In the genomic region with DNA sequence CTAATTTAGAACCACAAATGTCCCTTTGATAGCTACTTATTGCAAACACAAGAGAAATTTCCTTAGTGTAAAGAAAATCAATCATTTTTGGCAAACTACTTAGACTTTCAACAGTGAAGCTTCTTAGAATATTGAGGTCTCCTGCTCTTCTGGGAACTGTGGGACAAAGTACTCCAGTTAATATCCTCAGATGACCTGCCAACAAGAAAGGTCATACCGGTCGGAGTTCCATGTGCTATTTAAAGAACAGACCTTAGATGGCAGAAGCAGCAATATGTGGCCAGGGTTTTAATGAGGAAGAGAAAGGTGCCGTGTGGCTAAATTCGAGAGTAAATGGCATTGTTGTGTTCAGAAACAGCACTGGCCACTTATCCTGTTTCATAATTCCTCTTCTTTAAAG, we compare ENCODE assay signal across 2 cellular contexts.
TF ChIP-seq lines count a peak whose summit lies in the region.

No MANE protein-coding gene starts in this region.

TF ChIP-seq in K562, 482 proteins besides CTCF, POLR2A, EP300 and RAD21 (continues in another document):
- TF ChIP-seq SREBF1 (IDR thresholded peaks at IDR 0.05; ENCODE audit: borderline replicate concordance, low read depth, low read length), result no peak
- TF ChIP-seq ZFPM2 (CRISPR knock-in tag; IDR thresholded peaks at IDR 0.05), result no peak
- TF ChIP-seq ZC3H8 (IDR thresholded peaks at IDR 0.05), result no peak
- TF ChIP-seq, protein P1, sequence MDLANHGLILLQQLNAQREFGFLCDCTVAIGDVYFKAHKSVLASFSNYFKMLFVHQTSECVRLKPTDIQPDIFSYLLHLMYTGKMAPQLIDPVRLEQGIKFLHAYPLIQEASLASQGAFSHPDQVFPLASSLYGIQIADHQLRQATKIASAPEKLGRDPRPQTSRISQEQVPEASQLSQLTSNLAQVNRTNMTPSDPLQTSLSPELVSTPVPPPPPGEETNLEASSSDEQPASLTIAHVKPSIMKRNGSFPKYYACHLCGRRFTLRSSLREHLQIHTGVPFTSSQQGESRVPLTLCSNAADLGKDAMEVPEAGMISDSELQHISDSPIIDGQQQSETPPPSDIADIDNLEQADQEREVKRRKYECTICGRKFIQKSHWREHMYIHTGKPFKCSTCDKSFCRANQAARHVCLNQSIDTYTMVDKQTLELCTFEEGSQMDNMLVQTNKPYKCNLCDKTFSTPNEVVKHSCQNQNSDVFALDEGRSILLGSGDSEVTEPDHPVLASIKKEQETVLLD (IDR thresholded peaks at IDR 0.05), result no peak
- peak; percentile 47; the same call in 1 of the 2 replicates for TF ChIP-seq ZNF766 (CRISPR knock-in tag; conservative IDR thresholded peaks at IDR 0.05)
- no peak for TF ChIP-seq ZNF561 (CRISPR knock-in tag; conservative IDR thresholded peaks at IDR 0.05)
- peak; percentile 86 for TF ChIP-seq MEIS2 (IDR thresholded peaks at IDR 0.05; ENCODE audit: partially characterized antibody)
- peak; percentile 22 for TF ChIP-seq HDAC3 (IDR thresholded peaks at IDR 0.05; ENCODE audit: borderline replicate concordance, partially characterized antibody)
- TF ChIP-seq, protein P2, sequence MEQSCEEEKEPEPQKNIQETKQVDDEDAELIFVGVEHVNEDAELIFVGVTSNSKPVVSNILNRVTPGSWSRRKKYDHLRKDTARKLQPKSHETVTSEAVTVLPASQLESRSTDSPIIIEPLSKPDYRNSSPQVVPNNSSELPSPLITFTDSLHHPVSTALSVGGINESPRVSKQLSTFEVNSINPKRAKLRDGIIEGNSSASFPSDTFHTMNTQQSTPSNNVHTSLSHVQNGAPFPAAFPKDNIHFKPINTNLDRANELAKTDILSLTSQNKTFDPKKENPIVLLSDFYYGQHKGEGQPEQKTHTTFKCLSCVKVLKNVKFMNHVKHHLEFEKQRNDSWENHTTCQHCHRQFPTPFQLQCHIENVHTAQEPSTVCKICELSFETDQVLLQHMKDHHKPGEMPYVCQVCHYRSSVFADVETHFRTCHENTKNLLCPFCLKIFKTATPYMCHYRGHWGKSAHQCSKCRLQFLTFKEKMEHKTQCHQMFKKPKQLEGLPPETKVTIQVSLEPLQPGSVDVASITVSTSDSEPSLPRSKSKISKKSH (CRISPR knock-in tag; IDR thresholded peaks at IDR 0.05), result no peak
- no peak for TF ChIP-seq ETV6 (IDR thresholded peaks at IDR 0.05; ENCODE audit: borderline replicate concordance in 1 of 2, low read depth in 2 of 2, low read length in 1 of 2)
- no peak for TF ChIP-seq ETV6 (CRISPR knock-in tag; IDR thresholded peaks at IDR 0.05; ENCODE audit: borderline replicate concordance)
- TF ChIP-seq, protein P3, sequence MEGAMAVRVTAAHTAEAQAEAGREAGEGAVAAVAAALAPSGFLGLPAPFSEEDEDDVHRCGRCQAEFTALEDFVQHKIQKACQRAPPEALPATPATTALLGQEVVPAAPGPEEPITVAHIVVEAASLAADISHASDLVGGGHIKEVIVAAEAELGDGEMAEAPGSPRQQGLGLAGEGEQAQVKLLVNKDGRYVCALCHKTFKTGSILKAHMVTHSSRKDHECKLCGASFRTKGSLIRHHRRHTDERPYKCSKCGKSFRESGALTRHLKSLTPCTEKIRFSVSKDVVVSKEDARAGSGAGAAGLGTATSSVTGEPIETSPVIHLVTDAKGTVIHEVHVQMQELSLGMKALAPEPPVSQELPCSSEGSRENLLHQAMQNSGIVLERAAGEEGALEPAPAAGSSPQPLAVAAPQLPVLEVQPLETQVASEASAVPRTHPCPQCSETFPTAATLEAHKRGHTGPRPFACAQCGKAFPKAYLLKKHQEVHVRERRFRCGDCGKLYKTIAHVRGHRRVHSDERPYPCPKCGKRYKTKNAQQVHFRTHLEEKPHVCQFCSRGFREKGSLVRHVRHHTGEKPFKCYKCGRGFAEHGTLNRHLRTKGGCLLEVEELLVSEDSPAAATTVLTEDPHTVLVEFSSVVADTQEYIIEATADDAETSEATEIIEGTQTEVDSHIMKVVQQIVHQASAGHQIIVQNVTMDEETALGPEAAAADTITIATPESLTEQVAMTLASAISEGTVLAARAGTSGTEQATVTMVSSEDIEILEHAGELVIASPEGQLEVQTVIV (CRISPR knock-in tag; IDR thresholded peaks at IDR 0.05; ENCODE audit: borderline replicate concordance), result no peak
- TF ChIP-seq PYGO2 (tag; IDR thresholded peaks at IDR 0.05), result no peak
- no peak for TF ChIP-seq TAF7 (tag; IDR thresholded peaks at IDR 0.05)
- no peak for TF ChIP-seq TFAM (CRISPR knock-in tag; conservative IDR thresholded peaks at IDR 0.05)
- TF ChIP-seq PPARD (CRISPR knock-in tag; IDR thresholded peaks at IDR 0.05), result no peak
- TF ChIP-seq ZNF143 (CRISPR knock-in tag; IDR thresholded peaks at IDR 0.05), result no peak
- no peak for TF ChIP-seq CREBBP (IDR thresholded peaks at IDR 0.05; ENCODE audit: low read depth, low read length)
- TF ChIP-seq PTBP1 (IDR thresholded peaks at IDR 0.05; ENCODE audit: low read depth, low read length), result no peak
- no peak for TF ChIP-seq NFXL1 (CRISPR knock-in tag; IDR thresholded peaks at IDR 0.05)
- TF ChIP-seq ZNF324 (CRISPR knock-in tag; IDR thresholded peaks at IDR 0.05), result no peak
- TF ChIP-seq MEF2D (tag; conservative IDR thresholded peaks at IDR 0.05; ENCODE audit: low read depth), result peak; percentile 87
- no peak for TF ChIP-seq ZNF445 (CRISPR knock-in tag; IDR thresholded peaks at IDR 0.05; ENCODE audit: low read depth)
- TF ChIP-seq, protein P4, sequence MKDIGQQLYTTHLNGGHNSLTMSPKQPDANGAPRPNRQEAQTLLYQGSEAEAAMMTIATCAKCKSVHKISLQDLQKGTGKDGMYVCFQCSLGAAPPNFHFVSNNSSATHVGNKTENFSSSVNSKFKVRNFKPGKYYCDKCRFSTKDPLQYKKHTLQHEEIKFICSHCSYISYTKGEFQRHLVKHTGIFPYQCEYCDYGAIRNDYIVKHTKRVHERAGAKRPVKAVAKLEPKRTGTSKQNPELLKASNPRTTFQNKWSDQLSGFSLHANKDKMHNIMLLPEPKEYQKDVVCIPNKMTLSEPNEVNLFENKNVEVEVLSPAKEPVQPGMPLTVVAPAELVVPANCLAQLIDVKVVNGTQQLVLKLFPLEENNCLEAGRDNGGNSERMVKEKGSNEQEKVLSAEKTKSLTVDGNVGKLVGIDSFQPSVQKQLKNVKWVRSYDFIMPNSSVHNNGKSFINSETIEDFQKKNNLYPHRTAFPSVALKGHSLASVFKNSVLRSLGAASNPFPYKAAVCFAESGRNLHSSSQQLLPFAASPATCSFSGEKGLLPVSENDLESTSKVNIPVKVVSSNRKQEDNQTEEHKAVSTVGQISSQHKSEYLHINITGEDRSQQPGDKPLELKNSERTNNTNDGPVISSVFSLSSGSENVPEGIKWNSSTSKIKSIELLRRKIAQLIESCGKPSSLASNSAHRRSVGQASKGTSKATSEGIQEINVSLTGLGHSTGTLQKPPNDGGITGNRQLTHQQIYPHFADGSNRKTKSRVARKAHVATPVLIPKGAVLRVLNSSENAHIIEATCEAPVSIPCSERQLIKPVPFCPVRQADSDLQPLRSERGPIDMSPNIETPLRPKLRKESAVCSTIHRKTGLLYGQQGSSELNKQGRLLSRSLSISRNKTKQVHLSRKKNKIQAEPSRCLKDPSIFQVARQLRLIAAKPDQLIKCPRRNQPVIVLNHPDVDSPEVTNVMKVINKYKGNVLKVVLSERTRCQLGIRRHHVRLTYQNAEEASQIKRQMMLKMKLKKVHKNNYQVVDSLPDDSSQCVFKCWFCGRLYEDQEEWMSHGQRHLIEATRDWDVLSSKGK (CRISPR knock-in tag; IDR thresholded peaks at IDR 0.05), result no peak
- TF ChIP-seq TCF7L2 (IDR thresholded peaks at IDR 0.05; ENCODE audit: low read depth, low read length), result no peak
- TF ChIP-seq MEF2A (IDR thresholded peaks at IDR 0.05; ENCODE audit: control insufficient read depth, low read depth, low read length), result peak; percentile 82

TF ChIP-seq in WTC11, 78 proteins besides CTCF, POLR2A, EP300 and RAD21 (continues in another document):
- TF ChIP-seq PRRX2 (CRISPR knock-in tag; IDR thresholded peaks at IDR 0.05), result no peak
- TF ChIP-seq, protein P5, sequence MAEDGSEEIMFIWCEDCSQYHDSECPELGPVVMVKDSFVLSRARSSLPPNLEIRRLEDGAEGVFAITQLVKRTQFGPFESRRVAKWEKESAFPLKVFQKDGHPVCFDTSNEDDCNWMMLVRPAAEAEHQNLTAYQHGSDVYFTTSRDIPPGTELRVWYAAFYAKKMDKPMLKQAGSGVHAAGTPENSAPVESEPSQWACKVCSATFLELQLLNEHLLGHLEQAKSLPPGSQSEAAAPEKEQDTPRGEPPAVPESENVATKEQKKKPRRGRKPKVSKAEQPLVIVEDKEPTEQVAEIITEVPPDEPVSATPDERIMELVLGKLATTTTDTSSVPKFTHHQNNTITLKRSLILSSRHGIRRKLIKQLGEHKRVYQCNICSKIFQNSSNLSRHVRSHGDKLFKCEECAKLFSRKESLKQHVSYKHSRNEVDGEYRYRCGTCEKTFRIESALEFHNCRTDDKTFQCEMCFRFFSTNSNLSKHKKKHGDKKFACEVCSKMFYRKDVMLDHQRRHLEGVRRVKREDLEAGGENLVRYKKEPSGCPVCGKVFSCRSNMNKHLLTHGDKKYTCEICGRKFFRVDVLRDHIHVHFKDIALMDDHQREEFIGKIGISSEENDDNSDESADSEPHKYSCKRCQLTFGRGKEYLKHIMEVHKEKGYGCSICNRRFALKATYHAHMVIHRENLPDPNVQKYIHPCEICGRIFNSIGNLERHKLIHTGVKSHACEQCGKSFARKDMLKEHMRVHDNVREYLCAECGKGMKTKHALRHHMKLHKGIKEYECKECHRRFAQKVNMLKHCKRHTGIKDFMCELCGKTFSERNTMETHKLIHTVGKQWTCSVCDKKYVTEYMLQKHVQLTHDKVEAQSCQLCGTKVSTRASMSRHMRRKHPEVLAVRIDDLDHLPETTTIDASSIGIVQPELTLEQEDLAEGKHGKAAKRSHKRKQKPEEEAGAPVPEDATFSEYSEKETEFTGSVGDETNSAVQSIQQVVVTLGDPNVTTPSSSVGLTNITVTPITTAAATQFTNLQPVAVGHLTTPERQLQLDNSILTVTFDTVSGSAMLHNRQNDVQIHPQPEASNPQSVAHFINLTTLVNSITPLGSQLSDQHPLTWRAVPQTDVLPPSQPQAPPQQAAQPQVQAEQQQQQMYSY (CRISPR knock-in tag; IDR thresholded peaks at IDR 0.05), result no peak
- TF ChIP-seq NFE2L1 (CRISPR knock-in tag; IDR thresholded peaks at IDR 0.05), result no peak
- TF ChIP-seq RORB (CRISPR knock-in tag; IDR thresholded peaks at IDR 0.05), result no peak
- no peak for TF ChIP-seq IRF2 (CRISPR knock-in tag; IDR thresholded peaks at IDR 0.05; ENCODE audit: borderline replicate concordance, low read depth)
- TF ChIP-seq, protein P6, sequence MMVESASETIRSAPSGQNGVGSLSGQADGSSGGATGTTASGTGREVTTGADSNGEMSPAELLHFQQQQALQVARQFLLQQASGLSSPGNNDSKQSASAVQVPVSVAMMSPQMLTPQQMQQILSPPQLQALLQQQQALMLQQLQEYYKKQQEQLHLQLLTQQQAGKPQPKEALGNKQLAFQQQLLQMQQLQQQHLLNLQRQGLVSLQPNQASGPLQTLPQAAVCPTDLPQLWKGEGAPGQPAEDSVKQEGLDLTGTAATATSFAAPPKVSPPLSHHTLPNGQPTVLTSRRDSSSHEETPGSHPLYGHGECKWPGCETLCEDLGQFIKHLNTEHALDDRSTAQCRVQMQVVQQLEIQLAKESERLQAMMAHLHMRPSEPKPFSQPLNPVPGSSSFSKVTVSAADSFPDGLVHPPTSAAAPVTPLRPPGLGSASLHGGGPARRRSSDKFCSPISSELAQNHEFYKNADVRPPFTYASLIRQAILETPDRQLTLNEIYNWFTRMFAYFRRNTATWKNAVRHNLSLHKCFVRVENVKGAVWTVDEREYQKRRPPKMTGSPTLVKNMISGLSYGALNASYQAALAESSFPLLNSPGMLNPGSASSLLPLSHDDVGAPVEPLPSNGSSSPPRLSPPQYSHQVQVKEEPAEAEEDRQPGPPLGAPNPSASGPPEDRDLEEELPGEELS (CRISPR knock-in tag; IDR thresholded peaks at IDR 0.05), result no peak
- TF ChIP-seq, protein P7, sequence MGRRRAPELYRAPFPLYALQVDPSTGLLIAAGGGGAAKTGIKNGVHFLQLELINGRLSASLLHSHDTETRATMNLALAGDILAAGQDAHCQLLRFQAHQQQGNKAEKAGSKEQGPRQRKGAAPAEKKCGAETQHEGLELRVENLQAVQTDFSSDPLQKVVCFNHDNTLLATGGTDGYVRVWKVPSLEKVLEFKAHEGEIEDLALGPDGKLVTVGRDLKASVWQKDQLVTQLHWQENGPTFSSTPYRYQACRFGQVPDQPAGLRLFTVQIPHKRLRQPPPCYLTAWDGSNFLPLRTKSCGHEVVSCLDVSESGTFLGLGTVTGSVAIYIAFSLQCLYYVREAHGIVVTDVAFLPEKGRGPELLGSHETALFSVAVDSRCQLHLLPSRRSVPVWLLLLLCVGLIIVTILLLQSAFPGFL (CRISPR knock-in tag; IDR thresholded peaks at IDR 0.05; ENCODE audit: borderline replicate concordance), result no peak
- TF ChIP-seq TEAD1 (CRISPR knock-in tag; IDR thresholded peaks at IDR 0.05), result no peak
- TF ChIP-seq TCF7 (CRISPR knock-in tag; IDR thresholded peaks at IDR 0.05; ENCODE audit: low read depth), result no peak
- TF ChIP-seq NR3C1 (CRISPR knock-in tag; conservative IDR thresholded peaks at IDR 0.05; ENCODE audit: low read depth), result no peak
- TF ChIP-seq, protein P8, sequence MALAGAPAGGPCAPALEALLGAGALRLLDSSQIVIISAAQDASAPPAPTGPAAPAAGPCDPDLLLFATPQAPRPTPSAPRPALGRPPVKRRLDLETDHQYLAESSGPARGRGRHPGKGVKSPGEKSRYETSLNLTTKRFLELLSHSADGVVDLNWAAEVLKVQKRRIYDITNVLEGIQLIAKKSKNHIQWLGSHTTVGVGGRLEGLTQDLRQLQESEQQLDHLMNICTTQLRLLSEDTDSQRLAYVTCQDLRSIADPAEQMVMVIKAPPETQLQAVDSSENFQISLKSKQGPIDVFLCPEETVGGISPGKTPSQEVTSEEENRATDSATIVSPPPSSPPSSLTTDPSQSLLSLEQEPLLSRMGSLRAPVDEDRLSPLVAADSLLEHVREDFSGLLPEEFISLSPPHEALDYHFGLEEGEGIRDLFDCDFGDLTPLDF (CRISPR knock-in tag; IDR thresholded peaks at IDR 0.05), result no peak
- TF ChIP-seq, protein P9, sequence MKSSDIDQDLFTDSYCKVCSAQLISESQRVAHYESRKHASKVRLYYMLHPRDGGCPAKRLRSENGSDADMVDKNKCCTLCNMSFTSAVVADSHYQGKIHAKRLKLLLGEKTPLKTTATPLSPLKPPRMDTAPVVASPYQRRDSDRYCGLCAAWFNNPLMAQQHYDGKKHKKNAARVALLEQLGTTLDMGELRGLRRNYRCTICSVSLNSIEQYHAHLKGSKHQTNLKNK (CRISPR knock-in tag; IDR thresholded peaks at IDR 0.05), result no peak
- TF ChIP-seq, protein P10, sequence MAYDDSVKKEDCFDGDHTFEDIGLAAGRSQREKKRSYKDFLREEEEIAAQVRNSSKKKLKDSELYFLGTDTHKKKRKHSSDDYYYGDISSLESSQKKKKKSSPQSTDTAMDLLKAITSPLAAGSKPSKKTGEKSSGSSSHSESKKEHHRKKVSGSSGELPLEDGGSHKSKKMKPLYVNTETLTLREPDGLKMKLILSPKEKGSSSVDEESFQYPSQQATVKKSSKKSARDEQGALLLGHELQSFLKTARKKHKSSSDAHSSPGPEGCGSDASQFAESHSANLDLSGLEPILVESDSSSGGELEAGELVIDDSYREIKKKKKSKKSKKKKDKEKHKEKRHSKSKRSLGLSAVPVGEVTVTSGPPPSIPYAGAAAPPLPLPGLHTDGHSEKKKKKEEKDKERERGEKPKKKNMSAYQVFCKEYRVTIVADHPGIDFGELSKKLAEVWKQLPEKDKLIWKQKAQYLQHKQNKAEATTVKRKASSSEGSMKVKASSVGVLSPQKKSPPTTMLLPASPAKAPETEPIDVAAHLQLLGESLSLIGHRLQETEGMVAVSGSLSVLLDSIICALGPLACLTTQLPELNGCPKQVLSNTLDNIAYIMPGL (CRISPR knock-in tag; IDR thresholded peaks at IDR 0.05), result no peak
